In the genomic region with DNA sequence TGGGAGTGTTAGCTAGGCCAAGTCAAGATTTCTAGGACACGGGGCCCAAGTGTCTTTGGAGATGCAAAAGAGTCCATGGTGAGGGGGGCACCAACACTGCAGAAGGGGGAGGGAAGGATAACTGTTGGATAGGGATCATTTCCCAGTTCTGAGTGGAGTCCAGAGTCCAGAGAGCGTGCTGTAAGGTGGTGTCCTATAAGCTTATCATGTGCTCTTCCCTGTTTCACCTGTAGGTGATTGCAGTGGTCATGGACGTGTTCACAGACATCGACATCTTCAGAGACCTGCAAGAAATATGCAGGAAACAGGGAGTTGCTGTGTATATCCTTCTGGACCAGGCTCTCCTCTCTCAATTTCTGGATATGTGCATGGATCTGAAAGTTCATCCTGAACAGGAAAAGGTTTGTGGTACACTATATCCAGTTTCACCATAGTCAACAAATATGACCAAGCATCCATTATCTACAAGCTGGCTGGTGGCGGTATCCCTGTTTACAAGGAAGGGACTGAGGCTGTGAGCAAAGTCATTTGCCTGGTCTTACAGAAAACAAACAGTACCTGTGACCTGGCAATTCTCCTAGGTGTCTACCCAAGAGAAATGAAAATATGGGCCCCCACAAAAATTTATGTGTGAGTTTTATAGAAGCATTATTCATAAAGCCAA, we compare ENCODE assay signal across 1 cellular context.
TF ChIP-seq lines count a peak whose summit lies in the region.

No MANE protein-coding gene starts in this region.

TF ChIP-seq in HepG2, 621 proteins besides CTCF, POLR2A, EP300 and RAD21 (continued from another document and continues in another):
- TF ChIP-seq RFX3 (CRISPR knock-in tag; IDR thresholded peaks at IDR 0.05) (no peak), ZNF264 (CRISPR knock-in tag; IDR thresholded peaks at IDR 0.05) (no peak), RAD51 (IDR thresholded peaks at IDR 0.05; ENCODE audit: borderline replicate concordance) (no peak), ZNF772 (CRISPR knock-in tag; IDR thresholded peaks at IDR 0.05) (0 out of 2 replicates have a peak, but pooled peaks have one; percentile 42), GTF2F1 (IDR thresholded peaks at IDR 0.05; ENCODE audit: low read length) (no peak), TBX2 (CRISPR knock-in tag; IDR thresholded peaks at IDR 0.05; ENCODE audit: borderline replicate concordance) (peak; percentile 62), NONO (IDR thresholded peaks at IDR 0.05) (no peak), NONO (CRISPR knock-in tag; conservative IDR thresholded peaks at IDR 0.05) (no peak), SMARCE1 (IDR thresholded peaks at IDR 0.05; ENCODE audit: borderline replicate concordance) (no peak), KDM5A (IDR thresholded peaks at IDR 0.05; ENCODE audit: borderline replicate concordance, low read length) (no peak), KLF9 (CRISPR knock-in tag; IDR thresholded peaks at IDR 0.05; ENCODE audit: low read depth) (no peak), FOSL2 (CRISPR knock-in tag; IDR thresholded peaks at IDR 0.05) (no peak), ZNF644 (CRISPR knock-in tag; IDR thresholded peaks at IDR 0.05; ENCODE audit: low read depth) (peak; percentile 71; the same call in 1 of the 2 replicates), ZNF737 (CRISPR knock-in tag; IDR thresholded peaks at IDR 0.05; ENCODE audit: borderline replicate concordance) (no peak), SIN3B (IDR thresholded peaks at IDR 0.05; ENCODE audit: low read length) (no peak), PPARG (CRISPR knock-in tag; conservative IDR thresholded peaks at IDR 0.05) (no peak), PAX8 (CRISPR knock-in tag; IDR thresholded peaks at IDR 0.05; ENCODE audit: borderline replicate concordance) (no peak), MTA1 (CRISPR knock-in tag; IDR thresholded peaks at IDR 0.05; ENCODE audit: borderline replicate concordance) (no peak), KLF6 (CRISPR knock-in tag; IDR thresholded peaks at IDR 0.05) (no peak), ZNF605 (CRISPR knock-in tag; IDR thresholded peaks at IDR 0.05) (no peak), HNF4A (CRISPR knock-in tag; IDR thresholded peaks at IDR 0.05) (peak; percentile 80), ZNF34 (CRISPR knock-in tag; IDR thresholded peaks at IDR 0.05; ENCODE audit: borderline replicate concordance) (no peak), TBL1XR1 (IDR thresholded peaks at IDR 0.05; ENCODE audit: borderline replicate concordance, low read length, partially characterized antibody) (no peak), FOXP1 (IDR thresholded peaks at IDR 0.05) (no peak), FOXP1 (CRISPR knock-in tag; IDR thresholded peaks at IDR 0.05) (peak; percentile 70; the same call in 1 of the 2 replicates), GABPB1 (CRISPR knock-in tag; IDR thresholded peaks at IDR 0.05) (no peak), SKI (IDR thresholded peaks at IDR 0.05; ENCODE audit: partially characterized antibody) (no peak), ELF1 (CRISPR knock-in tag; IDR thresholded peaks at IDR 0.05) (no peak), HOXA3 (CRISPR knock-in tag; IDR thresholded peaks at IDR 0.05) (no peak), SATB2 (CRISPR knock-in tag; IDR thresholded peaks at IDR 0.05) (no peak), SIN3A (IDR thresholded peaks at IDR 0.05; ENCODE audit: borderline replicate concordance, low read depth, low read length) (no peak), MTA3 (CRISPR knock-in tag; IDR thresholded peaks at IDR 0.05) (no peak), KDM2A (CRISPR knock-in tag; IDR thresholded peaks at IDR 0.05; ENCODE audit: borderline replicate concordance, low read depth) (no peak), ZFP36L1 (CRISPR knock-in tag; IDR thresholded peaks at IDR 0.05) (no peak), ZNF441 (CRISPR knock-in tag; IDR thresholded peaks at IDR 0.05; ENCODE audit: borderline replicate concordance) (0 out of 2 replicates have a peak, but pooled peaks have one; percentile 25), ZNF44 (CRISPR knock-in tag; IDR thresholded peaks at IDR 0.05) (no peak)
- TF ChIP-seq, protein P1, sequence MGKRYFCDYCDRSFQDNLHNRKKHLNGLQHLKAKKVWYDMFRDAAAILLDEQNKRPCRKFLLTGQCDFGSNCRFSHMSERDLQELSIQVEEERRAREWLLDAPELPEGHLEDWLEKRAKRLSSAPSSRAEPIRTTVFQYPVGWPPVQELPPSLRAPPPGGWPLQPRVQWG (CRISPR knock-in tag; IDR thresholded peaks at IDR 0.05; ENCODE audit: borderline replicate concordance, low read depth) = no peak
- TF ChIP-seq, protein P2, sequence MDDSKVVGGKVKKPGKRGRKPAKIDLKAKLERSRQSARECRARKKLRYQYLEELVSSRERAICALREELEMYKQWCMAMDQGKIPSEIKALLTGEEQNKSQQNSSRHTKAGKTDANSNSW (CRISPR knock-in tag; IDR thresholded peaks at IDR 0.05; ENCODE audit: borderline replicate concordance) = no peak
- TF ChIP-seq, protein P3, sequence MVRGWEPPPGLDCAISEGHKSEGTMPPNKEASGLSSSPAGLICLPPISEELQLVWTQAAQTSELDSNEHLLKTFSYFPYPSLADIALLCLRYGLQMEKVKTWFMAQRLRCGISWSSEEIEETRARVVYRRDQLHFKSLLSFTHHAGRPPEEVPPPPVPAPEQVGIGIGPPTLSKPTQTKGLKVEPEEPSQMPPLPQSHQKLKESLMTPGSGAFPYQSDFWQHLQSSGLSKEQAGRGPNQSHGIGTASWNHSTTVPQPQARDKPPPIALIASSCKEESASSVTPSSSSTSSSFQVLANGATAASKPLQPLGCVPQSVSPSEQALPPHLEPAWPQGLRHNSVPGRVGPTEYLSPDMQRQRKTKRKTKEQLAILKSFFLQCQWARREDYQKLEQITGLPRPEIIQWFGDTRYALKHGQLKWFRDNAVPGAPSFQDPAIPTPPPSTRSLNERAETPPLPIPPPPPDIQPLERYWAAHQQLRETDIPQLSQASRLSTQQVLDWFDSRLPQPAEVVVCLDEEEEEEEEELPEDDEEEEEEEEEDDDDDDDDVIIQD (CRISPR knock-in tag; IDR thresholded peaks at IDR 0.05; ENCODE audit: low read depth) = peak; percentile 52; the same call in 1 of the 2 replicates
- TF ChIP-seq, protein P4, sequence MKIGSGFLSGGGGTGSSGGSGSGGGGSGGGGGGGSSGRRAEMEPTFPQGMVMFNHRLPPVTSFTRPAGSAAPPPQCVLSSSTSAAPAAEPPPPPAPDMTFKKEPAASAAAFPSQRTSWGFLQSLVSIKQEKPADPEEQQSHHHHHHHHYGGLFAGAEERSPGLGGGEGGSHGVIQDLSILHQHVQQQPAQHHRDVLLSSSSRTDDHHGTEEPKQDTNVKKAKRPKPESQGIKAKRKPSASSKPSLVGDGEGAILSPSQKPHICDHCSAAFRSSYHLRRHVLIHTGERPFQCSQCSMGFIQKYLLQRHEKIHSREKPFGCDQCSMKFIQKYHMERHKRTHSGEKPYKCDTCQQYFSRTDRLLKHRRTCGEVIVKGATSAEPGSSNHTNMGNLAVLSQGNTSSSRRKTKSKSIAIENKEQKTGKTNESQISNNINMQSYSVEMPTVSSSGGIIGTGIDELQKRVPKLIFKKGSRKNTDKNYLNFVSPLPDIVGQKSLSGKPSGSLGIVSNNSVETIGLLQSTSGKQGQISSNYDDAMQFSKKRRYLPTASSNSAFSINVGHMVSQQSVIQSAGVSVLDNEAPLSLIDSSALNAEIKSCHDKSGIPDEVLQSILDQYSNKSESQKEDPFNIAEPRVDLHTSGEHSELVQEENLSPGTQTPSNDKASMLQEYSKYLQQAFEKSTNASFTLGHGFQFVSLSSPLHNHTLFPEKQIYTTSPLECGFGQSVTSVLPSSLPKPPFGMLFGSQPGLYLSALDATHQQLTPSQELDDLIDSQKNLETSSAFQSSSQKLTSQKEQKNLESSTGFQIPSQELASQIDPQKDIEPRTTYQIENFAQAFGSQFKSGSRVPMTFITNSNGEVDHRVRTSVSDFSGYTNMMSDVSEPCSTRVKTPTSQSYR (CRISPR knock-in tag; IDR thresholded peaks at IDR 0.05; ENCODE audit: borderline replicate concordance) = 0 out of 2 replicates have a peak, but pooled peaks have one; percentile 19
- TF ChIP-seq, protein P5, sequence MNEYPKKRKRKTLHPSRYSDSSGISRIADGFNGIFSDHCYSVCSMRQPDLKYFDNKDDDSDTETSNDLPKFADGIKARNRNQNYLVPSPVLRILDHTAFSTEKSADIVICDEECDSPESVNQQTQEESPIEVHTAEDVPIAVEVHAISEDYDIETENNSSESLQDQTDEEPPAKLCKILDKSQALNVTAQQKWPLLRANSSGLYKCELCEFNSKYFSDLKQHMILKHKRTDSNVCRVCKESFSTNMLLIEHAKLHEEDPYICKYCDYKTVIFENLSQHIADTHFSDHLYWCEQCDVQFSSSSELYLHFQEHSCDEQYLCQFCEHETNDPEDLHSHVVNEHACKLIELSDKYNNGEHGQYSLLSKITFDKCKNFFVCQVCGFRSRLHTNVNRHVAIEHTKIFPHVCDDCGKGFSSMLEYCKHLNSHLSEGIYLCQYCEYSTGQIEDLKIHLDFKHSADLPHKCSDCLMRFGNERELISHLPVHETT (CRISPR knock-in tag; conservative IDR thresholded peaks at IDR 0.05) = no peak
- TF ChIP-seq, protein P6, sequence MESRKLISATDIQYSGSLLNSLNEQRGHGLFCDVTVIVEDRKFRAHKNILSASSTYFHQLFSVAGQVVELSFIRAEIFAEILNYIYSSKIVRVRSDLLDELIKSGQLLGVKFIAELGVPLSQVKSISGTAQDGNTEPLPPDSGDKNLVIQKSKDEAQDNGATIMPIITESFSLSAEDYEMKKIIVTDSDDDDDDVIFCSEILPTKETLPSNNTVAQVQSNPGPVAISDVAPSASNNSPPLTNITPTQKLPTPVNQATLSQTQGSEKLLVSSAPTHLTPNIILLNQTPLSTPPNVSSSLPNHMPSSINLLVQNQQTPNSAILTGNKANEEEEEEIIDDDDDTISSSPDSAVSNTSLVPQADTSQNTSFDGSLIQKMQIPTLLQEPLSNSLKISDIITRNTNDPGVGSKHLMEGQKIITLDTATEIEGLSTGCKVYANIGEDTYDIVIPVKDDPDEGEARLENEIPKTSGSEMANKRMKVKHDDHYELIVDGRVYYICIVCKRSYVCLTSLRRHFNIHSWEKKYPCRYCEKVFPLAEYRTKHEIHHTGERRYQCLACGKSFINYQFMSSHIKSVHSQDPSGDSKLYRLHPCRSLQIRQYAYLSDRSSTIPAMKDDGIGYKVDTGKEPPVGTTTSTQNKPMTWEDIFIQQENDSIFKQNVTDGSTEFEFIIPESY (CRISPR knock-in tag; IDR thresholded peaks at IDR 0.05) = peak; percentile 99
- TF ChIP-seq, protein P7, sequence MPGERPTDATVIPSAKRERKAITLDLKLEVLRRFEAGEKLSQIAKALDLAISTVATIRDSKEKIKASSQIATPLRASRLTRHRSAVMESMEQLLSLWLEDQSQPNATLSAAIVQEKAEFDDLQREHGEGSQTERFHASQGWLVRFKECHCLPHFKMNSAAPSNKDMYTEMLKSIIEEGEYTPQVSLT (CRISPR knock-in tag; IDR thresholded peaks at IDR 0.05; ENCODE audit: borderline replicate concordance, low read depth) = no peak
- TF ChIP-seq, protein P8, sequence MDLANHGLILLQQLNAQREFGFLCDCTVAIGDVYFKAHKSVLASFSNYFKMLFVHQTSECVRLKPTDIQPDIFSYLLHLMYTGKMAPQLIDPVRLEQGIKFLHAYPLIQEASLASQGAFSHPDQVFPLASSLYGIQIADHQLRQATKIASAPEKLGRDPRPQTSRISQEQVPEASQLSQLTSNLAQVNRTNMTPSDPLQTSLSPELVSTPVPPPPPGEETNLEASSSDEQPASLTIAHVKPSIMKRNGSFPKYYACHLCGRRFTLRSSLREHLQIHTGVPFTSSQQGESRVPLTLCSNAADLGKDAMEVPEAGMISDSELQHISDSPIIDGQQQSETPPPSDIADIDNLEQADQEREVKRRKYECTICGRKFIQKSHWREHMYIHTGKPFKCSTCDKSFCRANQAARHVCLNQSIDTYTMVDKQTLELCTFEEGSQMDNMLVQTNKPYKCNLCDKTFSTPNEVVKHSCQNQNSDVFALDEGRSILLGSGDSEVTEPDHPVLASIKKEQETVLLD (CRISPR knock-in tag; IDR thresholded peaks at IDR 0.05; ENCODE audit: low read depth) = no peak
- TF ChIP-seq, protein P9, sequence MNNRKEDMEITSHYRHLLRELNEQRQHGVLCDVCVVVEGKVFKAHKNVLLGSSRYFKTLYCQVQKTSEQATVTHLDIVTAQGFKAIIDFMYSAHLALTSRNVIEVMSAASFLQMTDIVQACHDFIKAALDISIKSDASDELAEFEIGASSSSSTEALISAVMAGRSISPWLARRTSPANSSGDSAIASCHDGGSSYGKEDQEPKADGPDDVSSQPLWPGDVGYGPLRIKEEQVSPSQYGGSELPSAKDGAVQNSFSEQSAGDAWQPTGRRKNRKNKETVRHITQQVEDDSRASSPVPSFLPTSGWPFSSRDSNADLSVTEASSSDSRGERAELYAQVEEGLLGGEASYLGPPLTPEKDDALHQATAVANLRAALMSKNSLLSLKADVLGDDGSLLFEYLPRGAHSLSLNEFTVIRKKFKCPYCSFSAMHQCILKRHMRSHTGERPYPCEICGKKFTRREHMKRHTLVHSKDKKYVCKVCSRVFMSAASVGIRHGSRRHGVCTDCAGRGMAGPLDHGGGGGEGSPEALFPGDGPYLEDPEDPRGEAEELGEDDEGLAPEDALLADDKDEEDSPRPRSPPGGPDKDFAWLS (CRISPR knock-in tag; IDR thresholded peaks at IDR 0.05; ENCODE audit: borderline replicate concordance) = no peak
- TF ChIP-seq, protein P10, sequence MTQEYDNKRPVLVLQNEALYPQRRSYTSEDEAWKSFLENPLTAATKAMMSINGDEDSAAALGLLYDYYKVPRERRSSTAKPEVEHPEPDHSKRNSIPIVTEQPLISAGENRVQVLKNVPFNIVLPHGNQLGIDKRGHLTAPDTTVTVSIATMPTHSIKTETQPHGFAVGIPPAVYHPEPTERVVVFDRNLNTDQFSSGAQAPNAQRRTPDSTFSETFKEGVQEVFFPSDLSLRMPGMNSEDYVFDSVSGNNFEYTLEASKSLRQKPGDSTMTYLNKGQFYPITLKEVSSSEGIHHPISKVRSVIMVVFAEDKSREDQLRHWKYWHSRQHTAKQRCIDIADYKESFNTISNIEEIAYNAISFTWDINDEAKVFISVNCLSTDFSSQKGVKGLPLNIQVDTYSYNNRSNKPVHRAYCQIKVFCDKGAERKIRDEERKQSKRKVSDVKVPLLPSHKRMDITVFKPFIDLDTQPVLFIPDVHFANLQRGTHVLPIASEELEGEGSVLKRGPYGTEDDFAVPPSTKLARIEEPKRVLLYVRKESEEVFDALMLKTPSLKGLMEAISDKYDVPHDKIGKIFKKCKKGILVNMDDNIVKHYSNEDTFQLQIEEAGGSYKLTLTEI (CRISPR knock-in tag; conservative IDR thresholded peaks at IDR 0.05) = no peak
- TF ChIP-seq, protein P11, sequence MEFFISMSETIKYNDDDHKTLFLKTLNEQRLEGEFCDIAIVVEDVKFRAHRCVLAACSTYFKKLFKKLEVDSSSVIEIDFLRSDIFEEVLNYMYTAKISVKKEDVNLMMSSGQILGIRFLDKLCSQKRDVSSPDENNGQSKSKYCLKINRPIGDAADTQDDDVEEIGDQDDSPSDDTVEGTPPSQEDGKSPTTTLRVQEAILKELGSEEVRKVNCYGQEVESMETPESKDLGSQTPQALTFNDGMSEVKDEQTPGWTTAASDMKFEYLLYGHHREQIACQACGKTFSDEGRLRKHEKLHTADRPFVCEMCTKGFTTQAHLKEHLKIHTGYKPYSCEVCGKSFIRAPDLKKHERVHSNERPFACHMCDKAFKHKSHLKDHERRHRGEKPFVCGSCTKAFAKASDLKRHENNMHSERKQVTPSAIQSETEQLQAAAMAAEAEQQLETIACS (CRISPR knock-in tag; IDR thresholded peaks at IDR 0.05) = no peak
